ENCODE assay signal across 1 cellular context in genomic region chr1:204416589-204417230, GRCh38.
TF ChIP-seq lines count a peak whose summit lies in the region.

No MANE protein-coding gene starts in this region.

TF ChIP-seq in GM23338, 12 proteins besides CTCF, POLR2A, EP300 and RAD21:
- TF ChIP-seq ZNF462 (CRISPR knock-in tag; IDR thresholded peaks at IDR 0.05) (no peak), POLR2AphosphoS5 (IDR thresholded peaks at IDR 0.05; ENCODE audit: low read depth) (no peak), ETS1 (IDR thresholded peaks at IDR 0.05) (no peak)
TF ChIP-seq in GM23338: peak in this region for 0.
